8 cellular contexts compared by ENCODE assay signal in genomic region chr16:396199-396598, GRCh38. TPM values are rescaled to one million over a fixed set of nuclear protein-coding genes. Genes with fewer than 3 reads are reported as not detected.
DNase-seq lines count a peak whose midpoint lies in the region; ATAC-seq and TF ChIP-seq lines count a peak whose summit lies in the region.

No MANE protein-coding gene starts in this region.

- POLR2A ChIA-PET in OCI-LY7 (lab: Charles Lee), result no interaction called here

- CTCF ChIA-PET in OCI-LY7 (lab: Charles Lee; ENCODE audit: unreplicated experiment), result no interaction called here

- no peak overlapping the region for H2AFZ ChIP-seq in OCI-LY7 (ENCODE audit: low read length)

- peaks cover 5% of the 10 kb centered on the region for H3K9me3 ChIP-seq in OCI-LY7 (ENCODE audit: low read length)

- peaks cover 11% of the 10 kb centered on the region for H3K27me3 Mint-ChIP-seq in endothelial cell (ENCODE audit: unreplicated experiment)

- peaks cover 23% of the 10 kb centered on the region for H3K4me1 ChIP-seq in OCI-LY7 (ENCODE audit: insufficient read depth, low read length, poor library complexity, severe bottlenecking)

- ATAC-seq in HG02885 (IDR thresholded peaks at IDR 0.05; ENCODE audit: poor library complexity, unreplicated experiment), result no peak

- H3K9me3 Mint-ChIP-seq in endothelial cell (ENCODE audit: unreplicated experiment), result no peaks in the 10 kb centered on the region

- intact Hi-C loops in OCI-LY7 (cut with micrococcal nuclease; ENCODE audit: unreplicated experiment), result no loop called here

- no peak overlapping the region for H3K27ac ChIP-seq in OCI-LY7 (ENCODE audit: low read depth, low read length, poor library complexity, severe bottlenecking)

- no TSS peak for BruUV-seq in OCI-LY7 (replicated peaks; lab: Mats Ljungman, UMichigan)

- no peaks in the 10 kb centered on the region for H4K20me1 ChIP-seq in OCI-LY7 (ENCODE audit: insufficient read depth, low read length)

- H3K36me3 Mint-ChIP-seq in endothelial cell (ENCODE audit: low read depth, unreplicated experiment), result peaks cover 4% of the 10 kb centered on the region

- peaks cover 5% of the 10 kb centered on the region; the same call in 1 of the 2 replicates for H3K36me3 ChIP-seq in OCI-LY7 (ENCODE audit: insufficient read depth, low read length)

- H3K9me2 ChIP-seq in OCI-LY7 (ENCODE audit: insufficient read depth, low read length), result no peaks in the 10 kb centered on the region

- no peaks in the 10 kb centered on the region; the same call in 1 of the 2 replicates for H3K79me2 ChIP-seq in OCI-LY7 (ENCODE audit: insufficient read depth, low read depth, low read length)

- no peak overlapping the region for H3K4me2 ChIP-seq in OCI-LY7 (ENCODE audit: low read length)

- DNase-seq in NCI-H1092 treated with DMSO at 0.1 percent for 48 hours (lab: John Stamatoyannopoulos, UW) (peak; percentile 55), NCI-H1092 (lab: John Stamatoyannopoulos, UW) (no peak), NCI-H345 treated with DMSO at 0.1 percent for 48 hours (lab: John Stamatoyannopoulos, UW; ENCODE audit: unreplicated experiment) (peak; percentile 91), endothelial cell (ENCODE audit: low spot score) (no peak), skeletal muscle cell (ENCODE audit: low read depth) (no peak), OCI-LY7 (ENCODE audit: low spot score) (no peak)
- DNase-seq in effector CD4-positive, alpha-beta T cell, result no peak

- peak overlapping the region; percentile 95 for H3K4me3 Mint-ChIP-seq in endothelial cell (ENCODE audit: unreplicated experiment)

- H3K4me3 ChIP-seq in skeletal muscle cell (ENCODE audit: low read depth, low read length) (peak overlapping the region; percentile 60), OCI-LY7 (ENCODE audit: low read depth, low read length, poor library complexity, severe bottlenecking) (no peak overlapping the region)

- H3K4me1 Mint-ChIP-seq in endothelial cell (ENCODE audit: unreplicated experiment), result peaks cover 10% of the 10 kb centered on the region

- TF ChIP-seq CTCF in endothelial cell (IDR thresholded peaks at IDR 0.05; ENCODE audit: unreplicated experiment), result no peak
- TF ChIP-seq CTCF in OCI-LY7 (conservative IDR thresholded peaks at IDR 0.05; ENCODE audit: low read length), result no peak

- peak overlapping the region; percentile 25 for H3K27ac Mint-ChIP-seq in endothelial cell (ENCODE audit: unreplicated experiment)

RNA-seq across cellular contexts. Expression of gene NME4, which starts 0.8 kb away (rescaled TPM):
- 139 TPM for total RNA-seq in endothelial cell (ENCODE audit: unreplicated experiment)
- 25.0 and 28.3 TPM in 2 replicates for total RNA-seq in OCI-LY7 (2014; rRNA removed; shearing (Covaris generic))
- 24.3 and 25.0 TPM in 2 replicates for total RNA-seq in OCI-LY7 (2022)

RNA-seq across cellular contexts. Expression of gene DECR2, which starts 5.5 kb away (rescaled TPM):
- total RNA-seq in endothelial cell (ENCODE audit: unreplicated experiment) (14.6 TPM), OCI-LY7 (2022) (14.4 and 15.9 TPM in 2 replicates)
- 7.5 and 8.0 TPM in 2 replicates for total RNA-seq in OCI-LY7 (2014; rRNA removed; shearing (Covaris generic))

RNA-seq across cellular contexts. Expression of gene PGAP6, which starts 14.4 kb away (rescaled TPM):
- total RNA-seq in endothelial cell (ENCODE audit: unreplicated experiment) (133 TPM), OCI-LY7 (2022) (34.3 and 41.2 TPM in 2 replicates)
- total RNA-seq in OCI-LY7 (2014; rRNA removed; shearing (Covaris generic)), result 40.1 and 50.6 TPM in 2 replicates

RNA-seq across cellular contexts. Expression of gene MRPL28, which starts 25.9 kb away (rescaled TPM):
- 70.8 TPM for total RNA-seq in endothelial cell (ENCODE audit: unreplicated experiment)
- total RNA-seq in OCI-LY7 (2014; rRNA removed; shearing (Covaris generic)), result 113 and 134 TPM in 2 replicates
- total RNA-seq in OCI-LY7 (2022), result 78.1 and 84.6 TPM in 2 replicates

RNA-seq across cellular contexts. Expression of gene RAB11FIP3, which starts 29.2 kb away (rescaled TPM):
- total RNA-seq in endothelial cell (ENCODE audit: unreplicated experiment), result 81.5 TPM
- total RNA-seq in OCI-LY7 (2014; rRNA removed; shearing (Covaris generic)), result 29.0 and 29.9 TPM in 2 replicates
- total RNA-seq in OCI-LY7 (2022), result 47.5 and 51.2 TPM in 2 replicates

Comparison
In these comparisons a context has a peak if more than half of its experiments do, and no peak if none do; other contexts are left out.
1. DNase-seq: peak in NCI-H1092 treated with DMSO at 0.1 percent for 48 hours (single experiment) and NCI-H345 treated with DMSO at 0.1 percent for 48 hours (single experiment); none in NCI-H1092 (single experiment), endothelial cell (single experiment), skeletal muscle cell (single experiment), effector CD4-positive, alpha-beta T cell (single experiment) and OCI-LY7 (single experiment).